ENCODE assay signal across 1 cellular context in the genomic region with DNA sequence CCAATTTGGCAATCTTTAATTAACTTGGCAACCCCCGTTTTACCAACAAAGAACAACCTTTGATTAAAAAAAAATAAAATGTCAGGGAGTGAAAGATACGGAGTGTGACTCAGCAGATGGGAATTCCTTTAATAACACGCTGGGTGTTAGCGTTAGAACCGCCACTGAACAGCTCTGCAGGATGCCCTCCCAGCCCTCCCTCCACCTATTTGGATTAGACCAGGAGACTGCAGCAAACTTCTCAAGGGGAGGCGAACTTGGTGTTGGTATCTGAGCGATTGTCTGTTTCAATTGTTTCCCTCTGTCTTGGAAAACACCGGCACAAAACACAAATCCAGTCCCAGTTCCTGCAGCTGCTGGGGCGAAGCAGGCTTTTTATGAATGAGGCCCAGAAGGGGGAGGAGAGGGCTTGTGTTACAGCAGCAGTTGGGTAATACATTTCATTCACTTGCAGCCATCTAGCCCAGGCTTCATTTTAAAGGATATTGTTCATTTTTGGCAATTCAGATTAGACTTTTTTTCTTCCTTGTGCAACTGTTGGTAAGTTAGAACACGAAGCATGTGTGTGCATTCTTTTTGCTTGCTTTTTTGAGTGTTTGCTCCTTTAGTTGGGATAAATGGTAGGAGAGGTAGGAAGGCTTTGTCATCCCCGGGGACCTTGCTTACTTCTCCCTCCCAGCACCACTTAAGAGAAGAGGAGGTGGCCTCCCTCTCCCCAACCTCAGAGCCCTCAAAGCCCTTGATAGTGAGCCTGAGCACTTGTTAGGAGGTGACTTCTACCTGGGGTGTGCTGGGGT.
TF ChIP-seq lines count a peak whose summit lies in the region.

No MANE protein-coding gene starts in this region.

TF ChIP-seq in HepG2, 621 proteins besides CTCF, POLR2A, EP300 and RAD21 (continued from another document):
- TF ChIP-seq, protein P1, sequence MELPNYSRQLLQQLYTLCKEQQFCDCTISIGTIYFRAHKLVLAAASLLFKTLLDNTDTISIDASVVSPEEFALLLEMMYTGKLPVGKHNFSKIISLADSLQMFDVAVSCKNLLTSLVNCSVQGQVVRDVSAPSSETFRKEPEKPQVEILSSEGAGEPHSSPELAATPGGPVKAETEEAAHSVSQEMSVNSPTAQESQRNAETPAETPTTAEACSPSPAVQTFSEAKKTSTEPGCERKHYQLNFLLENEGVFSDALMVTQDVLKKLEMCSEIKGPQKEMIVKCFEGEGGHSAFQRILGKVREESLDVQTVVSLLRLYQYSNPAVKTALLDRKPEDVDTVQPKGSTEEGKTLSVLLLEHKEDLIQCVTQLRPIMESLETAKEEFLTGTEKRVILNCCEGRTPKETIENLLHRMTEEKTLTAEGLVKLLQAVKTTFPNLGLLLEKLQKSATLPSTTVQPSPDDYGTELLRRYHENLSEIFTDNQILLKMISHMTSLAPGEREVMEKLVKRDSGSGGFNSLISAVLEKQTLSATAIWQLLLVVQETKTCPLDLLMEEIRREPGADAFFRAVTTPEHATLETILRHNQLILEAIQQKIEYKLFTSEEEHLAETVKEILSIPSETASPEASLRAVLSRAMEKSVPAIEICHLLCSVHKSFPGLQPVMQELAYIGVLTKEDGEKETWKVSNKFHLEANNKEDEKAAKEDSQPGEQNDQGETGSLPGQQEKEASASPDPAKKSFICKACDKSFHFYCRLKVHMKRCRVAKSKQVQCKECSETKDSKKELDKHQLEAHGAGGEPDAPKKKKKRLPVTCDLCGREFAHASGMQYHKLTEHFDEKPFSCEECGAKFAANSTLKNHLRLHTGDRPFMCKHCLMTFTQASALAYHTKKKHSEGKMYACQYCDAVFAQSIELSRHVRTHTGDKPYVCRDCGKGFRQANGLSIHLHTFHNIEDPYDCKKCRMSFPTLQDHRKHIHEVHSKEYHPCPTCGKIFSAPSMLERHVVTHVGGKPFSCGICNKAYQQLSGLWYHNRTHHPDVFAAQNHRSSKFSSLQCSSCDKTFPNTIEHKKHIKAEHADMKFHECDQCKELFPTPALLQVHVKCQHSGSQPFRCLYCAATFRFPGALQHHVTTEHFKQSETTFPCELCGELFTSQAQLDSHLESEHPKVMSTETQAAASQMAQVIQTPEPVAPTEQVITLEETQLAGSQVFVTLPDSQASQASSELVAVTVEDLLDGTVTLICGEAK (IDR thresholded peaks at IDR 0.05) = no peak
- TF ChIP-seq, protein P1 (CRISPR knock-in tag; IDR thresholded peaks at IDR 0.05) = no peak
- TF ChIP-seq, protein P2, sequence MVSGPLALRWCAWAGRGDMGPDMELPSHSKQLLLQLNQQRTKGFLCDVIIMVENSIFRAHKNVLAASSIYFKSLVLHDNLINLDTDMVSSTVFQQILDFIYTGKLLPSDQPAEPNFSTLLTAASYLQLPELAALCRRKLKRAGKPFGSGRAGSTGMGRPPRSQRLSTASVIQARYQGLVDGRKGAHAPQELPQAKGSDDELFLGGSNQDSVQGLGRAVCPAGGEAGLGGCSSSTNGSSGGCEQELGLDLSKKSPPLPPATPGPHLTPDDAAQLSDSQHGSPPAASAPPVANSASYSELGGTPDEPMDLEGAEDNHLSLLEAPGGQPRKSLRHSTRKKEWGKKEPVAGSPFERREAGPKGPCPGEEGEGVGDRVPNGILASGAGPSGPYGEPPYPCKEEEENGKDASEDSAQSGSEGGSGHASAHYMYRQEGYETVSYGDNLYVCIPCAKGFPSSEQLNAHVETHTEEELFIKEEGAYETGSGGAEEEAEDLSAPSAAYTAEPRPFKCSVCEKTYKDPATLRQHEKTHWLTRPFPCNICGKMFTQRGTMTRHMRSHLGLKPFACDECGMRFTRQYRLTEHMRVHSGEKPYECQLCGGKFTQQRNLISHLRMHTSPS (CRISPR knock-in tag; IDR thresholded peaks at IDR 0.05; ENCODE audit: low read depth) = no peak
- TF ChIP-seq, protein P3, sequence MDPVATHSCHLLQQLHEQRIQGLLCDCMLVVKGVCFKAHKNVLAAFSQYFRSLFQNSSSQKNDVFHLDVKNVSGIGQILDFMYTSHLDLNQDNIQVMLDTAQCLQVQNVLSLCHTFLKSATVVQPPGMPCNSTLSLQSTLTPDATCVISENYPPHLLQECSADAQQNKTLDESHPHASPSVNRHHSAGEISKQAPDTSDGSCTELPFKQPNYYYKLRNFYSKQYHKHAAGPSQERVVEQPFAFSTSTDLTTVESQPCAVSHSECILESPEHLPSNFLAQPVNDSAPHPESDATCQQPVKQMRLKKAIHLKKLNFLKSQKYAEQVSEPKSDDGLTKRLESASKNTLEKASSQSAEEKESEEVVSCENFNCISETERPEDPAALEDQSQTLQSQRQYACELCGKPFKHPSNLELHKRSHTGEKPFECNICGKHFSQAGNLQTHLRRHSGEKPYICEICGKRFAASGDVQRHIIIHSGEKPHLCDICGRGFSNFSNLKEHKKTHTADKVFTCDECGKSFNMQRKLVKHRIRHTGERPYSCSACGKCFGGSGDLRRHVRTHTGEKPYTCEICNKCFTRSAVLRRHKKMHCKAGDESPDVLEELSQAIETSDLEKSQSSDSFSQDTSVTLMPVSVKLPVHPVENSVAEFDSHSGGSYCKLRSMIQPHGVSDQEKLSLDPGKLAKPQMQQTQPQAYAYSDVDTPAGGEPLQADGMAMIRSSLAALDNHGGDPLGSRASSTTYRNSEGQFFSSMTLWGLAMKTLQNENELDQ (CRISPR knock-in tag; IDR thresholded peaks at IDR 0.05; ENCODE audit: borderline replicate concordance) = no peak
- TF ChIP-seq MXI1 (IDR thresholded peaks at IDR 0.05; ENCODE audit: borderline replicate concordance, low read depth, low read length) (no peak), NFE2L1 (CRISPR knock-in tag; IDR thresholded peaks at IDR 0.05; ENCODE audit: borderline replicate concordance) (no peak), SP2 (CRISPR knock-in tag; IDR thresholded peaks at IDR 0.05) (no peak), PHF5A (CRISPR knock-in tag; IDR thresholded peaks at IDR 0.05; ENCODE audit: low read depth, unreplicated experiment) (no peak), ZC3H13 (CRISPR knock-in tag; IDR thresholded peaks at IDR 0.05) (no peak), ZNF891 (CRISPR knock-in tag; IDR thresholded peaks at IDR 0.05) (no peak), ETV5 (CRISPR knock-in tag; IDR thresholded peaks at IDR 0.05; ENCODE audit: borderline replicate concordance) (no peak)
- TF ChIP-seq, protein P4, sequence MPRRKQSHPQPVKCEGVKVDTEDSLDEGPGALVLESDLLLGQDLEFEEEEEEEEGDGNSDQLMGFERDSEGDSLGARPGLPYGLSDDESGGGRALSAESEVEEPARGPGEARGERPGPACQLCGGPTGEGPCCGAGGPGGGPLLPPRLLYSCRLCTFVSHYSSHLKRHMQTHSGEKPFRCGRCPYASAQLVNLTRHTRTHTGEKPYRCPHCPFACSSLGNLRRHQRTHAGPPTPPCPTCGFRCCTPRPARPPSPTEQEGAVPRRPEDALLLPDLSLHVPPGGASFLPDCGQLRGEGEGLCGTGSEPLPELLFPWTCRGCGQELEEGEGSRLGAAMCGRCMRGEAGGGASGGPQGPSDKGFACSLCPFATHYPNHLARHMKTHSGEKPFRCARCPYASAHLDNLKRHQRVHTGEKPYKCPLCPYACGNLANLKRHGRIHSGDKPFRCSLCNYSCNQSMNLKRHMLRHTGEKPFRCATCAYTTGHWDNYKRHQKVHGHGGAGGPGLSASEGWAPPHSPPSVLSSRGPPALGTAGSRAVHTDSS (CRISPR knock-in tag; conservative IDR thresholded peaks at IDR 0.05) = no peak
- TF ChIP-seq, protein P5, sequence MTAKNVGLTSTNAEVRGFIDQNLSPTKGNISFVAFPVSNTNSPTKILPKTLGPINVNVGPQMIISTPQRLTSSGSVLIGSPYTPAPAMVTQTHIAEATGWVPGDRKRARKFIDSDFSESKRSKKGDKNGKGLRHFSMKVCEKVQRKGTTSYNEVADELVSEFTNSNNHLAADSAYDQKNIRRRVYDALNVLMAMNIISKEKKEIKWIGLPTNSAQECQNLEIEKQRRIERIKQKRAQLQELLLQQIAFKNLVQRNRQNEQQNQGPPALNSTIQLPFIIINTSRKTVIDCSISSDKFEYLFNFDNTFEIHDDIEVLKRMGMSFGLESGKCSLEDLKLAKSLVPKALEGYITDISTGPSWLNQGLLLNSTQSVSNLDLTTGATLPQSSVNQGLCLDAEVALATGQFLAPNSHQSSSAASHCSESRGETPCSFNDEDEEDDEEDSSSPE (CRISPR knock-in tag; IDR thresholded peaks at IDR 0.05) = no peak
- TF ChIP-seq, protein P6, sequence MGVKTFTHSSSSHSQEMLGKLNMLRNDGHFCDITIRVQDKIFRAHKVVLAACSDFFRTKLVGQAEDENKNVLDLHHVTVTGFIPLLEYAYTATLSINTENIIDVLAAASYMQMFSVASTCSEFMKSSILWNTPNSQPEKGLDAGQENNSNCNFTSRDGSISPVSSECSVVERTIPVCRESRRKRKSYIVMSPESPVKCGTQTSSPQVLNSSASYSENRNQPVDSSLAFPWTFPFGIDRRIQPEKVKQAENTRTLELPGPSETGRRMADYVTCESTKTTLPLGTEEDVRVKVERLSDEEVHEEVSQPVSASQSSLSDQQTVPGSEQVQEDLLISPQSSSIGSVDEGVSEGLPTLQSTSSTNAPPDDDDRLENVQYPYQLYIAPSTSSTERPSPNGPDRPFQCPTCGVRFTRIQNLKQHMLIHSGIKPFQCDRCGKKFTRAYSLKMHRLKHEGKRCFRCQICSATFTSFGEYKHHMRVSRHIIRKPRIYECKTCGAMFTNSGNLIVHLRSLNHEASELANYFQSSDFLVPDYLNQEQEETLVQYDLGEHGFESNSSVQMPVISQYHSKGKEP (CRISPR knock-in tag; IDR thresholded peaks at IDR 0.05) = no peak
- TF ChIP-seq, protein P7, sequence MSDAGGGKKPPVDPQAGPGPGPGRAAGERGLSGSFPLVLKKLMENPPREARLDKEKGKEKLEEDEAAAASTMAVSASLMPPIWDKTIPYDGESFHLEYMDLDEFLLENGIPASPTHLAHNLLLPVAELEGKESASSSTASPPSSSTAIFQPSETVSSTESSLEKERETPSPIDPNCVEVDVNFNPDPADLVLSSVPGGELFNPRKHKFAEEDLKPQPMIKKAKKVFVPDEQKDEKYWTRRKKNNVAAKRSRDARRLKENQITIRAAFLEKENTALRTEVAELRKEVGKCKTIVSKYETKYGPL (CRISPR knock-in tag; IDR thresholded peaks at IDR 0.05) = no peak
- TF ChIP-seq, protein P8, sequence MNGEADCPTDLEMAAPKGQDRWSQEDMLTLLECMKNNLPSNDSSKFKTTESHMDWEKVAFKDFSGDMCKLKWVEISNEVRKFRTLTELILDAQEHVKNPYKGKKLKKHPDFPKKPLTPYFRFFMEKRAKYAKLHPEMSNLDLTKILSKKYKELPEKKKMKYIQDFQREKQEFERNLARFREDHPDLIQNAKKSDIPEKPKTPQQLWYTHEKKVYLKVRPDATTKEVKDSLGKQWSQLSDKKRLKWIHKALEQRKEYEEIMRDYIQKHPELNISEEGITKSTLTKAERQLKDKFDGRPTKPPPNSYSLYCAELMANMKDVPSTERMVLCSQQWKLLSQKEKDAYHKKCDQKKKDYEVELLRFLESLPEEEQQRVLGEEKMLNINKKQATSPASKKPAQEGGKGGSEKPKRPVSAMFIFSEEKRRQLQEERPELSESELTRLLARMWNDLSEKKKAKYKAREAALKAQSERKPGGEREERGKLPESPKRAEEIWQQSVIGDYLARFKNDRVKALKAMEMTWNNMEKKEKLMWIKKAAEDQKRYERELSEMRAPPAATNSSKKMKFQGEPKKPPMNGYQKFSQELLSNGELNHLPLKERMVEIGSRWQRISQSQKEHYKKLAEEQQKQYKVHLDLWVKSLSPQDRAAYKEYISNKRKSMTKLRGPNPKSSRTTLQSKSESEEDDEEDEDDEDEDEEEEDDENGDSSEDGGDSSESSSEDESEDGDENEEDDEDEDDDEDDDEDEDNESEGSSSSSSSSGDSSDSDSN (CRISPR knock-in tag; IDR thresholded peaks at IDR 0.05) = no peak
- TF ChIP-seq, protein P9, sequence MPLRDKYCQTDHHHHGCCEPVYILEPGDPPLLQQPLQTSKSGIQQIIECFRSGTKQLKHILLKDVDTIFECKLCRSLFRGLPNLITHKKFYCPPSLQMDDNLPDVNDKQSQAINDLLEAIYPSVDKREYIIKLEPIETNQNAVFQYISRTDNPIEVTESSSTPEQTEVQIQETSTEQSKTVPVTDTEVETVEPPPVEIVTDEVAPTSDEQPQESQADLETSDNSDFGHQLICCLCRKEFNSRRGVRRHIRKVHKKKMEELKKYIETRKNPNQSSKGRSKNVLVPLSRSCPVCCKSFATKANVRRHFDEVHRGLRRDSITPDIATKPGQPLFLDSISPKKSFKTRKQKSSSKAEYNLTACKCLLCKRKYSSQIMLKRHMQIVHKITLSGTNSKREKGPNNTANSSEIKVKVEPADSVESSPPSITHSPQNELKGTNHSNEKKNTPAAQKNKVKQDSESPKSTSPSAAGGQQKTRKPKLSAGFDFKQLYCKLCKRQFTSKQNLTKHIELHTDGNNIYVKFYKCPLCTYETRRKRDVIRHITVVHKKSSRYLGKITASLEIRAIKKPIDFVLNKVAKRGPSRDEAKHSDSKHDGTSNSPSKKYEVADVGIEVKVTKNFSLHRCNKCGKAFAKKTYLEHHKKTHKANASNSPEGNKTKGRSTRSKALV (CRISPR knock-in tag; IDR thresholded peaks at IDR 0.05) = no peak
